16 cellular contexts compared by ENCODE assay signal in genomic region chr6:110596354-110596753, GRCh38.
"Had no signal": no experiment of that assay in that cellular context is flagged by ENCODE, and none has a peak within 500 bp of the region (broad histone marks: within the 10 kb centered on the region; RNA-seq: fewer than 3 reads in every experiment).

No MANE protein-coding gene starts in this region.

- H3K27me3 ChIP-seq: tibial nerve had no signal

- H3K27ac ChIP-seq: lower lobe of right lung, parathyroid adenoma, tibial nerve had no signal

- H3K9me3 ChIP-seq: lower lobe of right lung, mucosa of descending colon, tibial nerve had no signal

- H3K4me1 ChIP-seq: lower lobe of right lung, parathyroid adenoma, tibial nerve had no signal

- H3K4me3 ChIP-seq: lower lobe of right lung, mucosa of descending colon, tibial nerve had no signal

- H3K36me3 ChIP-seq: lower lobe of right lung, tibial nerve had no signal

- DNase-seq: activated CD4-positive, alpha-beta memory T cell treated with anti-CD3 and anti-CD28 coated beads for 36 hours; activated CD4-positive, alpha-beta T cell treated with anti-CD3 and anti-CD28 coated beads for 48 hours; activated effector memory CD4-positive, alpha-beta T cell treated with anti-CD3 and anti-CD28 coated beads, Interleukin-2, amount 50 U/mL, for 16 hours; activated naive CD4-positive, alpha-beta T cell treated with anti-CD3 and anti-CD28 coated beads, Interleukin-2, amount 10 ng/mL, durations not matched to agents 7 days and 5 days; effector CD8-positive, alpha-beta T cell; glutamatergic neuron; hypothalamus; lower lobe of right lung; mesendoderm; mucosa of descending colon; naive B cell; stimulated activated CD4-positive, alpha-beta T cell treated with anti-CD3 and anti-CD28 coated beads, Interleukin-4, amount 100 ng/mL, for 4 hours; stimulated activated naive CD8-positive, alpha-beta T cell treated with anti-CD3 and anti-CD28 coated beads, Interleukin-15, Interleukin-2, amounts not matched to agents 100 U/mL and 50 U/mL, for 24 hours had no signal

- ATAC-seq: esophagus mucosa; lower lobe of right lung; mucosa of descending colon; stimulated activated naive CD8-positive, alpha-beta T cell treated with anti-CD3 and anti-CD28 coated beads, Interleukin-15, Interleukin-2, amounts not matched to agents 100 U/mL and 50 U/mL, for 24 hours had no signal
